In genomic region chr1:23369335-23370013, GRCh38 we compare ENCODE assay signal across 8 cellular contexts. TPM values are rescaled to one million over a fixed set of nuclear protein-coding genes. Genes with fewer than 3 reads are reported as not detected.
DNase-seq lines count a peak whose midpoint lies in the region; ATAC-seq and TF ChIP-seq lines count a peak whose summit lies in the region.

Gene ZNF436 (minus strand): TSS chr1:23369836. CDS start chr1:23368005, 1,831 bp downstream.

- H2AFZ ChIP-seq in PC-9: peak within 1 kb of the TSS; percentile 99

- DNase-seq in CD8-positive, alpha-beta T cell: peak in 6 of 7 experiments; percentile 21 to 70 (median 44)
- DNase-seq in KBM-7 (peak; percentile 89), PC-9 (peak in 1 of 2 experiments; percentile 55), foreskin keratinocyte (peak; percentile 20 to 52), type B pancreatic cell (ENCODE audit: extremely low spot score, unreplicated experiment) (no peak), NCI-H774 (lab: John Stamatoyannopoulos, UW) (no peak)
- peak; percentile 52 for DNase-seq in activated naive CD4-positive, alpha-beta T cell treated with anti-CD3 and anti-CD28 coated beads, Interleukin-2, amount 10 ng/mL, durations not matched to agents 7 days and 5 days
- DNase-seq in natural killer cell treated with Interleukin-12 subunit alpha and Interleukin-12 subunit beta and Interleukin-15 and Interleukin-18, amount 100 ng/mL, for 72 hours (ENCODE audit: low spot score): no peak

- no peaks in the 10 kb centered on the region for H3K27me3 ChIP-seq in CD8-positive, alpha-beta T cell (ENCODE audit: insufficient read depth, low read length)
- H3K27me3 ChIP-seq in PC-9 (ENCODE audit: insufficient read depth, low read depth) (no peaks in the 10 kb centered on the region), foreskin keratinocyte (no peaks in the 10 kb centered on the region)

- peaks cover 22% of the 10 kb centered on the region for H3K36me3 Mint-ChIP-seq in CD8-positive, alpha-beta T cell
- peaks cover 32% of the 10 kb centered on the region for H3K36me3 Mint-ChIP-seq in activated naive CD4-positive, alpha-beta T cell treated with anti-CD3 and anti-CD28 coated beads, Interleukin-2, amount 10 ng/mL, durations not matched to agents 7 days and 5 days
- H3K36me3 Mint-ChIP-seq in natural killer cell treated with Interleukin-12 subunit alpha and Interleukin-12 subunit beta and Interleukin-15 and Interleukin-18, amount 100 ng/mL, for 72 hours: peaks cover 17% of the 10 kb centered on the region
- peaks cover 40% of the 10 kb centered on the region for H3K36me3 Mint-ChIP-seq in type B pancreatic cell

- POLR2A ChIA-PET in CD8-positive, alpha-beta T cell (lab: Charles Lee): interaction anchor here (3.5 kb wide), 1 partner anchor 25 kb away, joined by 46 read pairs; the partner anchor contains the start of gene HNRNPR
- POLR2A ChIA-PET in PC-9 (lab: Charles Lee; ENCODE audit: unreplicated experiment): interaction anchor here (0.6 to 1.0 kb wide), 4 partner anchors 25 to 269 kb away, joined by 4 to 7 read pairs (median 5); partner anchors contain the start of gene HNRNPR

- peak within 1 kb of the TSS; percentile 97 for H3K4me2 ChIP-seq in PC-9

- H3F3A ChIP-seq in PC-9 (ENCODE audit: insufficient read depth, low read depth): peaks cover 30% of the 10 kb centered on the region

- H3K27ac ChIP-seq in CD8-positive, alpha-beta T cell (ENCODE audit: low read depth, low read length): peak within 1 kb of the TSS; percentile 68
- H3K27ac ChIP-seq in PC-9: peak within 1 kb of the TSS; percentile 84
- H3K27ac ChIP-seq in foreskin keratinocyte: peak within 1 kb of the TSS; percentile 56

- TSS peak; percentile 75 for BruUV-seq in PC-9 (replicated peaks; lab: Mats Ljungman, UMichigan)

- in situ Hi-C loops in KBM-7 (cut with MboI; ENCODE audit: low pct_unique_long_range_greater_than_20kb, low sequenced_read_pairs): no loop called here

- H3K36me3 ChIP-seq in CD8-positive, alpha-beta T cell (ENCODE audit: insufficient read depth, low read length): no peaks in the 10 kb centered on the region
- peaks cover 15% of the 10 kb centered on the region for H3K36me3 ChIP-seq in PC-9 (ENCODE audit: low read depth)

- no peaks in the 10 kb centered on the region for H3K9me3 Mint-ChIP-seq in CD8-positive, alpha-beta T cell
- H3K9me3 Mint-ChIP-seq in activated naive CD4-positive, alpha-beta T cell treated with anti-CD3 and anti-CD28 coated beads, Interleukin-2, amount 10 ng/mL, durations not matched to agents 7 days and 5 days: peaks cover 17% of the 10 kb centered on the region
- no peaks in the 10 kb centered on the region for H3K9me3 Mint-ChIP-seq in natural killer cell treated with Interleukin-12 subunit alpha and Interleukin-12 subunit beta and Interleukin-15 and Interleukin-18, amount 100 ng/mL, for 72 hours
- H3K9me3 Mint-ChIP-seq in type B pancreatic cell: no peaks in the 10 kb centered on the region

- H3K27me3 Mint-ChIP-seq in CD8-positive, alpha-beta T cell (ENCODE audit: low read depth): no peaks in the 10 kb centered on the region
- no peaks in the 10 kb centered on the region for H3K27me3 Mint-ChIP-seq in activated naive CD4-positive, alpha-beta T cell treated with anti-CD3 and anti-CD28 coated beads, Interleukin-2, amount 10 ng/mL, durations not matched to agents 7 days and 5 days
- no peaks in the 10 kb centered on the region for H3K27me3 Mint-ChIP-seq in natural killer cell treated with Interleukin-12 subunit alpha and Interleukin-12 subunit beta and Interleukin-15 and Interleukin-18, amount 100 ng/mL, for 72 hours
- no peaks in the 10 kb centered on the region for H3K27me3 Mint-ChIP-seq in type B pancreatic cell

- peak within 1 kb of the TSS; percentile 97 for H3K4me3 ChIP-seq in CD8-positive, alpha-beta T cell (ENCODE audit: low read depth, low read length)
- peak within 1 kb of the TSS; percentile 96 for H3K4me3 ChIP-seq in PC-9

- no peak for TF ChIP-seq CTCF in CD8-positive, alpha-beta T cell (IDR thresholded peaks at IDR 0.05)
- TF ChIP-seq CTCF in PC-9 (conservative IDR thresholded peaks at IDR 0.05) (no peak), foreskin keratinocyte (conservative IDR thresholded peaks at IDR 0.05) (no peak), type B pancreatic cell (conservative IDR thresholded peaks at IDR 0.05) (no peak)

- no peaks in the 10 kb centered on the region for H4K20me1 ChIP-seq in PC-9 (ENCODE audit: insufficient read depth)

- peaks cover 21% of the 10 kb centered on the region for H3K4me1 ChIP-seq in CD8-positive, alpha-beta T cell (ENCODE audit: insufficient read depth, low read length)
- H3K4me1 ChIP-seq in PC-9 (replicated peaks; ENCODE audit: insufficient read depth): peaks cover 37% of the 10 kb centered on the region
- peaks cover 10% of the 10 kb centered on the region for H3K4me1 ChIP-seq in foreskin keratinocyte

- H3K4me3 Mint-ChIP-seq in CD8-positive, alpha-beta T cell: peak within 1 kb of the TSS; percentile 100
- H3K4me3 Mint-ChIP-seq in activated naive CD4-positive, alpha-beta T cell treated with anti-CD3 and anti-CD28 coated beads, Interleukin-2, amount 10 ng/mL, durations not matched to agents 7 days and 5 days: peak within 1 kb of the TSS; percentile 97
- peak within 1 kb of the TSS; percentile 93 for H3K4me3 Mint-ChIP-seq in natural killer cell treated with Interleukin-12 subunit alpha and Interleukin-12 subunit beta and Interleukin-15 and Interleukin-18, amount 100 ng/mL, for 72 hours
- peak within 1 kb of the TSS; percentile 99 for H3K4me3 Mint-ChIP-seq in type B pancreatic cell

- peaks cover 68% of the 10 kb centered on the region for H3K79me2 ChIP-seq in PC-9 (ENCODE audit: low read depth)

- no peak for ATAC-seq in CD8-positive, alpha-beta T cell
- no peak for ATAC-seq in foreskin keratinocyte
- no peak for ATAC-seq in natural killer cell treated with Interleukin-12 subunit alpha and Interleukin-12 subunit beta and Interleukin-15 and Interleukin-18, amount 100 ng/mL, for 72 hours

- H3K27ac Mint-ChIP-seq in CD8-positive, alpha-beta T cell: peak within 1 kb of the TSS; percentile 94
- H3K27ac Mint-ChIP-seq in activated naive CD4-positive, alpha-beta T cell treated with anti-CD3 and anti-CD28 coated beads, Interleukin-2, amount 10 ng/mL, durations not matched to agents 7 days and 5 days: peak within 1 kb of the TSS; percentile 98
- peak within 1 kb of the TSS; percentile 88 to 95 for H3K27ac Mint-ChIP-seq in natural killer cell treated with Interleukin-12 subunit alpha and Interleukin-12 subunit beta and Interleukin-15 and Interleukin-18, amount 100 ng/mL, for 72 hours
- H3K27ac Mint-ChIP-seq in type B pancreatic cell: peak within 1 kb of the TSS; percentile 99

- peaks cover 38% of the 10 kb centered on the region for H3K4me1 Mint-ChIP-seq in CD8-positive, alpha-beta T cell (ENCODE audit: low read depth)
- peaks cover 40% of the 10 kb centered on the region for H3K4me1 Mint-ChIP-seq in activated naive CD4-positive, alpha-beta T cell treated with anti-CD3 and anti-CD28 coated beads, Interleukin-2, amount 10 ng/mL, durations not matched to agents 7 days and 5 days
- peaks cover 26 to 29% of the 10 kb centered on the region in 2 donors for H3K4me1 Mint-ChIP-seq in natural killer cell treated with Interleukin-12 subunit alpha and Interleukin-12 subunit beta and Interleukin-15 and Interleukin-18, amount 100 ng/mL, for 72 hours (ENCODE audit: low read depth in 2 of 2)
- peaks cover 55% of the 10 kb centered on the region for H3K4me1 Mint-ChIP-seq in type B pancreatic cell (ENCODE audit: unreplicated experiment)

- intact Hi-C loops in CD8-positive, alpha-beta T cell (cut with DNase I, micrococcal nuclease): loop anchor here (2.0 to 10.0 kb wide), 8 partner anchors 35 to 1378 kb away; partner anchors contain the start of genes CLIC4 (in 1 of the 2), E2F2 (in 1 of the 2), GALE (in 1 of the 2) and PNRC2 (in 1 of the 2)
- intact Hi-C loops in PC-9 (cut with micrococcal nuclease; ENCODE audit: unreplicated experiment): loop anchor here (1.0 to 10.0 kb wide), 3 partner anchors 34 to 165 kb away; partner anchors contain the start of gene E2F2

- H3K9me2 ChIP-seq in PC-9 (ENCODE audit: insufficient read depth): no peaks in the 10 kb centered on the region

- H3K9me3 ChIP-seq in CD8-positive, alpha-beta T cell (ENCODE audit: low read length): no peaks in the 10 kb centered on the region
- H3K9me3 ChIP-seq in PC-9 (ENCODE audit: insufficient read depth, low read depth): peaks cover 5% of the 10 kb centered on the region

- CTCF ChIA-PET in CD8-positive, alpha-beta T cell (lab: Charles Lee): interaction anchor here (1.6 kb wide), 1 partner anchor 35 kb away, joined by 5 read pairs; no protein-coding TSS in a partner anchor
- CTCF ChIA-PET in PC-9 (lab: Charles Lee): interaction anchor here (1.0 kb wide), 1 partner anchor 35 kb away, joined by 4 read pairs; no protein-coding TSS in a partner anchor
- CTCF ChIA-PET in activated naive CD4-positive, alpha-beta T cell treated with anti-CD3 and anti-CD28 coated beads, Interleukin-2, amount 10 ng/mL, durations not matched to agents 7 days and 5 days (lab: Charles Lee): no interaction called here

RNA-seq across cellular contexts. Expression of gene ZNF436, which starts in this region (rescaled TPM):
- 1 to 10 TPM; 3.4 to 3.9 TPM for total RNA-seq in CD8-positive, alpha-beta T cell
- total RNA-seq in PC-9 (2021) (12.2 and 14.0 TPM in 2 replicates), foreskin keratinocyte (11.8 TPM in 2 replicates), type B pancreatic cell (ENCODE audit: low replicate concordance) (15.5 and 24.8 TPM in 2 replicates)
- 3.1 and 4.0 TPM in 2 replicates for polyA plus RNA-seq in foreskin keratinocyte
- total RNA-seq in natural killer cell treated with Interleukin-12 subunit alpha and Interleukin-12 subunit beta and Interleukin-15 and Interleukin-18, amount 100 ng/mL, for 72 hours: 1 to 10 TPM; 4.7 to 6.3 TPM

Comparison
In these comparisons a context has a peak if more than half of its experiments do, and no peak if none do; other contexts are left out.
1. DNase-seq: peak in CD8-positive, alpha-beta T cell (6 of 7), KBM-7 (single experiment), activated naive CD4-positive, alpha-beta T cell treated with anti-CD3 and anti-CD28 coated beads, Interleukin-2, amount 10 ng/mL, durations not matched to agents 7 days and 5 days (single experiment) and foreskin keratinocyte (2 of 2); none in natural killer cell treated with Interleukin-12 subunit alpha and Interleukin-12 subunit beta and Interleukin-15 and Interleukin-18, amount 100 ng/mL, for 72 hours (single experiment), type B pancreatic cell (single experiment) and NCI-H774 (single experiment).
2. Peak in every context shown above with its lines, with median percentiles within 50 percentile points of each other: H3K27ac ChIP-seq, H3K27ac Mint-ChIP-seq and H3K4me3 Mint-ChIP-seq.